31 cellular contexts compared by ENCODE assay signal in the genomic region with DNA sequence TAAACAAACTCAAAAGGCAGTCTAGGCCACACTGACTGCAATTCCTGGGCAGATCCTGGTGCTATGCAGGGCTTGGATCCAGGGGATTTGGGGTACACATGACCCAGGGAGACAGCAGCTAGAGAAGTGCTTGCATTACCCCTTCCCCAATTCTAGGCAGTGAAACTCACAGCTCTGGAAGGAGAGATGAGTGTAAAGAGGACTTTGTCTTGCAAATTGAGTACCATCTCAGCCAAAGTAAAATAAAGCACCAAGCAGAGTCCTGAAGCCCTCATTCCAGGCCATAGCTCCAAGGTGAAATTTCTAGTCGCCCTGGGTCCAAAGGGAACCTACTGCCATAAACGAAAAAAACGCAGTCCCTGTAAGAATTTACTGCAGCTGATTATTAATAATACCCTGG.
"Had no signal": no experiment of that assay in that cellular context is flagged by ENCODE, and none has a peak within 500 bp of the region (broad histone marks: within the 10 kb centered on the region; RNA-seq: fewer than 3 reads in every experiment).

No MANE protein-coding gene starts in this region.

- H3K36me3 Mint-ChIP-seq: activated CD4-positive, alpha-beta memory T cell treated with anti-CD3 and anti-CD28 coated beads for 36 hours; activated CD8-positive, alpha-beta memory T cell treated with anti-CD3 and anti-CD28 coated beads, Interleukin-2, amount 10 ng/mL, durations not matched to agents 7 days and 5 days; activated naive CD4-positive, alpha-beta T cell treated with anti-CD3 and anti-CD28 coated beads, Interleukin-2, amount 10 ng/mL, durations not matched to agents 7 days and 5 days; activated naive CD8-positive, alpha-beta T cell treated with anti-CD3 and anti-CD28 coated beads, Interleukin-2, amount 10 ng/mL, durations not matched to agents 7 days and 5 days had no signal

- H3K4me2 ChIP-seq: hepatocyte had no signal

- H3K4me3 ChIP-seq: esophagus squamous epithelium, gastroesophageal sphincter, heart right ventricle, hepatocyte had no signal

- H3K36me3 ChIP-seq: brain microvascular endothelial cell, esophagus squamous epithelium, gastroesophageal sphincter, heart right ventricle had no signal

- H2AFZ ChIP-seq: hepatocyte had no signal

- H3K4me1 ChIP-seq: esophagus squamous epithelium, gastroesophageal sphincter, heart right ventricle had no signal

- H3K79me2 ChIP-seq: hepatocyte had no signal

- H3K27ac Mint-ChIP-seq: activated CD4-positive, alpha-beta memory T cell treated with anti-CD3 and anti-CD28 coated beads for 36 hours; activated CD8-positive, alpha-beta memory T cell treated with anti-CD3 and anti-CD28 coated beads, Interleukin-2, amount 10 ng/mL, durations not matched to agents 7 days and 5 days; activated CD8-positive, alpha-beta T cell treated with anti-CD3 and anti-CD28 coated beads, Interleukin-2, amount 10 ng/mL, durations not matched to agents 7 days and 5 days; activated naive CD4-positive, alpha-beta T cell treated with anti-CD3 and anti-CD28 coated beads, Interleukin-2, amount 10 ng/mL, durations not matched to agents 7 days and 5 days; activated naive CD4-positive, alpha-beta T cell treated with anti-CD3 and anti-CD28 coated beads, Interleukin-2, amount 50 U/mL, for 72 hours; activated naive CD8-positive, alpha-beta T cell treated with anti-CD3 and anti-CD28 coated beads, Interleukin-2, amount 10 ng/mL, durations not matched to agents 7 days and 5 days; effector memory CD8-positive, alpha-beta T cell; T-helper 17 cell; T-helper 2 cell treated with Interferon-gamma antibody and Interleukin-4, amounts not matched to agents 5 μg/mL and 100 μg/mL, for 36 hours had no signal

- H3K27me3 Mint-ChIP-seq: activated CD4-positive, alpha-beta memory T cell treated with anti-CD3 and anti-CD28 coated beads for 36 hours; activated CD8-positive, alpha-beta memory T cell treated with anti-CD3 and anti-CD28 coated beads, Interleukin-2, amount 10 ng/mL, durations not matched to agents 7 days and 5 days; activated naive CD4-positive, alpha-beta T cell treated with anti-CD3 and anti-CD28 coated beads, Interleukin-2, amount 10 ng/mL, durations not matched to agents 7 days and 5 days; activated naive CD8-positive, alpha-beta T cell treated with anti-CD3 and anti-CD28 coated beads, Interleukin-2, amount 10 ng/mL, durations not matched to agents 7 days and 5 days; central memory CD8-positive, alpha-beta T cell; effector memory CD8-positive, alpha-beta T cell; T-helper 17 cell had no signal

- H3K27ac ChIP-seq: brain microvascular endothelial cell, epithelial cell of prostate, esophagus squamous epithelium, gastroesophageal sphincter, heart right ventricle, hepatocyte had no signal

- H3K27me3 ChIP-seq: brain microvascular endothelial cell, esophagus squamous epithelium, gastroesophageal sphincter, heart right ventricle, hepatocyte had no signal

- H3K4me1 Mint-ChIP-seq: activated CD8-positive, alpha-beta memory T cell treated with anti-CD3 and anti-CD28 coated beads, Interleukin-2, amount 10 ng/mL, durations not matched to agents 7 days and 5 days; activated naive CD4-positive, alpha-beta T cell treated with anti-CD3 and anti-CD28 coated beads, Interleukin-2, amount 10 ng/mL, durations not matched to agents 7 days and 5 days; activated naive CD8-positive, alpha-beta T cell treated with anti-CD3 and anti-CD28 coated beads, Interleukin-2, amount 10 ng/mL, durations not matched to agents 7 days and 5 days; central memory CD8-positive, alpha-beta T cell; T-helper 17 cell had no signal

- DNase-seq: activated CD4-positive, alpha-beta memory T cell treated with anti-CD3 and anti-CD28 coated beads for 36 hours; activated CD4-positive, alpha-beta T cell treated with anti-CD3 and anti-CD28 coated beads for 1 hour; activated CD4-positive, alpha-beta T cell treated with anti-CD3 and anti-CD28 coated beads for 4 hours; activated CD8-positive, alpha-beta memory T cell treated with anti-CD3 and anti-CD28 coated beads, Interleukin-2, amount 10 ng/mL, durations not matched to agents 7 days and 5 days; activated CD8-positive, alpha-beta memory T cell treated with anti-CD3 and anti-CD28 coated beads, Interleukin-2, amount 50 U/mL, for 4 hours; activated CD8-positive, alpha-beta T cell treated with anti-CD3 and anti-CD28 coated beads, Interleukin-2, amount 10 ng/mL, durations not matched to agents 7 days and 5 days; activated gamma-delta T cell; activated naive CD4-positive, alpha-beta T cell; activated naive CD4-positive, alpha-beta T cell treated with anti-CD3 and anti-CD28 coated beads, Interleukin-2, amount 10 ng/mL, durations not matched to agents 7 days and 5 days; activated naive CD8-positive, alpha-beta T cell treated with anti-CD3 and anti-CD28 coated beads, Interleukin-2, amount 10 ng/mL, durations not matched to agents 7 days and 5 days; activated T-cell treated with anti-CD3 and anti-CD28 coated beads, Interleukin-2, amount 50 U/mL, for 1 hour; activated T-cell treated with anti-CD3 and anti-CD28 coated beads, Interleukin-2, amount 50 U/mL, for 48 hours; amniotic stem cell; anterior cingulate cortex; brain microvascular endothelial cell; cortex of kidney; dermis blood vessel endothelial cell; effector CD4-positive, alpha-beta T cell; effector memory CD8-positive, alpha-beta T cell; esophagus squamous epithelium; foreskin melanocyte; heart right ventricle; T-helper 1 cell; T-helper 17 cell; T1000 had no signal

- H3K9me3 Mint-ChIP-seq: activated naive CD8-positive, alpha-beta T cell treated with anti-CD3 and anti-CD28 coated beads, Interleukin-2, amount 10 ng/mL, durations not matched to agents 7 days and 5 days had no signal

- H3K4me3 Mint-ChIP-seq: activated CD4-positive, alpha-beta memory T cell treated with anti-CD3 and anti-CD28 coated beads for 36 hours; activated CD8-positive, alpha-beta memory T cell treated with anti-CD3 and anti-CD28 coated beads, Interleukin-2, amount 10 ng/mL, durations not matched to agents 7 days and 5 days; activated CD8-positive, alpha-beta T cell treated with anti-CD3 and anti-CD28 coated beads, Interleukin-2, amount 10 ng/mL, durations not matched to agents 7 days and 5 days; activated naive CD4-positive, alpha-beta T cell treated with anti-CD3 and anti-CD28 coated beads, Interleukin-2, amount 10 ng/mL, durations not matched to agents 7 days and 5 days; activated naive CD8-positive, alpha-beta T cell treated with anti-CD3 and anti-CD28 coated beads, Interleukin-2, amount 10 ng/mL, durations not matched to agents 7 days and 5 days; central memory CD8-positive, alpha-beta T cell; effector memory CD8-positive, alpha-beta T cell; T-helper 17 cell; T-helper 2 cell treated with Interferon-gamma antibody and Interleukin-4, amounts not matched to agents 5 μg/mL and 100 μg/mL, for 36 hours had no signal
